Comparison of ENCODE assay signal across 1 cellular context in the genomic region with DNA sequence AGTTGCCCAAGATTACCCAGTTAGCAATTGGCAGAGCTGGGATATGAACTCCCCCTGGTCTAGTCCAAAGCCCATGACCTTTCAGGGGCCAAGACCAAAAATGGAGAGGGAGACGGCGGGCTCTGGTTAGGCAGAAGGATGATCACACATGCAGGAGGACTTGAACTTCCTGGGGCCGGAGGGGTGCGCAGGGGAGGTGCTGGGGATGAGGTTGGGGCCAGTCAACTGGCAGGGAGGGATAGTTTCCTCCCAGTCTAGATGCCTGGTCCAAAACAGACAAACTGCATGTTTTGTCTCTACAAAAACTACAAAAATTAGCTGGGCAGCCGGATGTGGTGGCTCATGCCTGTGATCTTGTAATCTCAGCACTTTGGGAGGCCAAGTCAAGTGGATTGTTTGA.
TF ChIP-seq lines count a peak whose summit lies in the region.

No MANE protein-coding gene starts in this region.

TF ChIP-seq in H1, 55 proteins besides CTCF, POLR2A, EP300 and RAD21:
- TF ChIP-seq KDM5A (IDR thresholded peaks at IDR 0.05; ENCODE audit: low read length): no peak
- TF ChIP-seq CBX8 (IDR thresholded peaks at IDR 0.05; ENCODE audit: borderline replicate concordance, low read depth, low read length): no peak
- TF ChIP-seq CREB1 (IDR thresholded peaks at IDR 0.05): no peak
- no peak for TF ChIP-seq SP4 (IDR thresholded peaks at IDR 0.05; ENCODE audit: low read length)
- TF ChIP-seq, protein P1, sequence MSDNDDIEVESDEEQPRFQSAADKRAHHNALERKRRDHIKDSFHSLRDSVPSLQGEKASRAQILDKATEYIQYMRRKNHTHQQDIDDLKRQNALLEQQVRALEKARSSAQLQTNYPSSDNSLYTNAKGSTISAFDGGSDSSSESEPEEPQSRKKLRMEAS (IDR thresholded peaks at IDR 0.05): no peak
- TF ChIP-seq, protein P2, sequence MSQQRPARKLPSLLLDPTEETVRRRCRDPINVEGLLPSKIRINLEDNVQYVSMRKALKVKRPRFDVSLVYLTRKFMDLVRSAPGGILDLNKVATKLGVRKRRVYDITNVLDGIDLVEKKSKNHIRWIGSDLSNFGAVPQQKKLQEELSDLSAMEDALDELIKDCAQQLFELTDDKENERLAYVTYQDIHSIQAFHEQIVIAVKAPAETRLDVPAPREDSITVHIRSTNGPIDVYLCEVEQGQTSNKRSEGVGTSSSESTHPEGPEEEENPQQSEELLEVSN (IDR thresholded peaks at IDR 0.05): no peak
- no peak for TF ChIP-seq POLR2AphosphoS5 (IDR thresholded peaks at IDR 0.05; ENCODE audit: low read depth, low read length)
- TF ChIP-seq HDAC2 (IDR thresholded peaks at IDR 0.05; ENCODE audit: borderline replicate concordance in 1 of 2, low read depth in 2 of 2, low read length in 2 of 2): no peak
- TF ChIP-seq KDM1A (IDR thresholded peaks at IDR 0.05; ENCODE audit: borderline replicate concordance, low read length): no peak
- TF ChIP-seq, protein P3, sequence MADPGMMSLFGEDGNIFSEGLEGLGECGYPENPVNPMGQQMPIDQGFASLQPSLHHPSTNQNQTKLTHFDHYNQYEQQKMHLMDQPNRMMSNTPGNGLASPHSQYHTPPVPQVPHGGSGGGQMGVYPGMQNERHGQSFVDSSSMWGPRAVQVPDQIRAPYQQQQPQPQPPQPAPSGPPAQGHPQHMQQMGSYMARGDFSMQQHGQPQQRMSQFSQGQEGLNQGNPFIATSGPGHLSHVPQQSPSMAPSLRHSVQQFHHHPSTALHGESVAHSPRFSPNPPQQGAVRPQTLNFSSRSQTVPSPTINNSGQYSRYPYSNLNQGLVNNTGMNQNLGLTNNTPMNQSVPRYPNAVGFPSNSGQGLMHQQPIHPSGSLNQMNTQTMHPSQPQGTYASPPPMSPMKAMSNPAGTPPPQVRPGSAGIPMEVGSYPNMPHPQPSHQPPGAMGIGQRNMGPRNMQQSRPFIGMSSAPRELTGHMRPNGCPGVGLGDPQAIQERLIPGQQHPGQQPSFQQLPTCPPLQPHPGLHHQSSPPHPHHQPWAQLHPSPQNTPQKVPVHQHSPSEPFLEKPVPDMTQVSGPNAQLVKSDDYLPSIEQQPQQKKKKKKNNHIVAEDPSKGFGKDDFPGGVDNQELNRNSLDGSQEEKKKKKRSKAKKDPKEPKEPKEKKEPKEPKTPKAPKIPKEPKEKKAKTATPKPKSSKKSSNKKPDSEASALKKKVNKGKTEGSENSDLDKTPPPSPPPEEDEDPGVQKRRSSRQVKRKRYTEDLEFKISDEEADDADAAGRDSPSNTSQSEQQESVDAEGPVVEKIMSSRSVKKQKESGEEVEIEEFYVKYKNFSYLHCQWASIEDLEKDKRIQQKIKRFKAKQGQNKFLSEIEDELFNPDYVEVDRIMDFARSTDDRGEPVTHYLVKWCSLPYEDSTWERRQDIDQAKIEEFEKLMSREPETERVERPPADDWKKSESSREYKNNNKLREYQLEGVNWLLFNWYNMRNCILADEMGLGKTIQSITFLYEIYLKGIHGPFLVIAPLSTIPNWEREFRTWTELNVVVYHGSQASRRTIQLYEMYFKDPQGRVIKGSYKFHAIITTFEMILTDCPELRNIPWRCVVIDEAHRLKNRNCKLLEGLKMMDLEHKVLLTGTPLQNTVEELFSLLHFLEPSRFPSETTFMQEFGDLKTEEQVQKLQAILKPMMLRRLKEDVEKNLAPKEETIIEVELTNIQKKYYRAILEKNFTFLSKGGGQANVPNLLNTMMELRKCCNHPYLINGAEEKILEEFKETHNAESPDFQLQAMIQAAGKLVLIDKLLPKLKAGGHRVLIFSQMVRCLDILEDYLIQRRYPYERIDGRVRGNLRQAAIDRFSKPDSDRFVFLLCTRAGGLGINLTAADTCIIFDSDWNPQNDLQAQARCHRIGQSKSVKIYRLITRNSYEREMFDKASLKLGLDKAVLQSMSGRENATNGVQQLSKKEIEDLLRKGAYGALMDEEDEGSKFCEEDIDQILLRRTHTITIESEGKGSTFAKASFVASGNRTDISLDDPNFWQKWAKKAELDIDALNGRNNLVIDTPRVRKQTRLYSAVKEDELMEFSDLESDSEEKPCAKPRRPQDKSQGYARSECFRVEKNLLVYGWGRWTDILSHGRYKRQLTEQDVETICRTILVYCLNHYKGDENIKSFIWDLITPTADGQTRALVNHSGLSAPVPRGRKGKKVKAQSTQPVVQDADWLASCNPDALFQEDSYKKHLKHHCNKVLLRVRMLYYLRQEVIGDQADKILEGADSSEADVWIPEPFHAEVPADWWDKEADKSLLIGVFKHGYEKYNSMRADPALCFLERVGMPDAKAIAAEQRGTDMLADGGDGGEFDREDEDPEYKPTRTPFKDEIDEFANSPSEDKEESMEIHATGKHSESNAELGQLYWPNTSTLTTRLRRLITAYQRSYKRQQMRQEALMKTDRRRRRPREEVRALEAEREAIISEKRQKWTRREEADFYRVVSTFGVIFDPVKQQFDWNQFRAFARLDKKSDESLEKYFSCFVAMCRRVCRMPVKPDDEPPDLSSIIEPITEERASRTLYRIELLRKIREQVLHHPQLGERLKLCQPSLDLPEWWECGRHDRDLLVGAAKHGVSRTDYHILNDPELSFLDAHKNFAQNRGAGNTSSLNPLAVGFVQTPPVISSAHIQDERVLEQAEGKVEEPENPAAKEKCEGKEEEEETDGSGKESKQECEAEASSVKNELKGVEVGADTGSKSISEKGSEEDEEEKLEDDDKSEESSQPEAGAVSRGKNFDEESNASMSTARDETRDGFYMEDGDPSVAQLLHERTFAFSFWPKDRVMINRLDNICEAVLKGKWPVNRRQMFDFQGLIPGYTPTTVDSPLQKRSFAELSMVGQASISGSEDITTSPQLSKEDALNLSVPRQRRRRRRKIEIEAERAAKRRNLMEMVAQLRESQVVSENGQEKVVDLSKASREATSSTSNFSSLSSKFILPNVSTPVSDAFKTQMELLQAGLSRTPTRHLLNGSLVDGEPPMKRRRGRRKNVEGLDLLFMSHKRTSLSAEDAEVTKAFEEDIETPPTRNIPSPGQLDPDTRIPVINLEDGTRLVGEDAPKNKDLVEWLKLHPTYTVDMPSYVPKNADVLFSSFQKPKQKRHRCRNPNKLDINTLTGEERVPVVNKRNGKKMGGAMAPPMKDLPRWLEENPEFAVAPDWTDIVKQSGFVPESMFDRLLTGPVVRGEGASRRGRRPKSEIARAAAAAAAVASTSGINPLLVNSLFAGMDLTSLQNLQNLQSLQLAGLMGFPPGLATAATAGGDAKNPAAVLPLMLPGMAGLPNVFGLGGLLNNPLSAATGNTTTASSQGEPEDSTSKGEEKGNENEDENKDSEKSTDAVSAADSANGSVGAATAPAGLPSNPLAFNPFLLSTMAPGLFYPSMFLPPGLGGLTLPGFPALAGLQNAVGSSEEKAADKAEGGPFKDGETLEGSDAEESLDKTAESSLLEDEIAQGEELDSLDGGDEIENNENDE (IDR thresholded peaks at IDR 0.05; ENCODE audit: insufficient replicate concordance, low read length): no peak
- no peak for TF ChIP-seq RXRA (IDR thresholded peaks at IDR 0.05; ENCODE audit: insufficient read depth, low read depth, low read length)
